In the genomic region with DNA sequence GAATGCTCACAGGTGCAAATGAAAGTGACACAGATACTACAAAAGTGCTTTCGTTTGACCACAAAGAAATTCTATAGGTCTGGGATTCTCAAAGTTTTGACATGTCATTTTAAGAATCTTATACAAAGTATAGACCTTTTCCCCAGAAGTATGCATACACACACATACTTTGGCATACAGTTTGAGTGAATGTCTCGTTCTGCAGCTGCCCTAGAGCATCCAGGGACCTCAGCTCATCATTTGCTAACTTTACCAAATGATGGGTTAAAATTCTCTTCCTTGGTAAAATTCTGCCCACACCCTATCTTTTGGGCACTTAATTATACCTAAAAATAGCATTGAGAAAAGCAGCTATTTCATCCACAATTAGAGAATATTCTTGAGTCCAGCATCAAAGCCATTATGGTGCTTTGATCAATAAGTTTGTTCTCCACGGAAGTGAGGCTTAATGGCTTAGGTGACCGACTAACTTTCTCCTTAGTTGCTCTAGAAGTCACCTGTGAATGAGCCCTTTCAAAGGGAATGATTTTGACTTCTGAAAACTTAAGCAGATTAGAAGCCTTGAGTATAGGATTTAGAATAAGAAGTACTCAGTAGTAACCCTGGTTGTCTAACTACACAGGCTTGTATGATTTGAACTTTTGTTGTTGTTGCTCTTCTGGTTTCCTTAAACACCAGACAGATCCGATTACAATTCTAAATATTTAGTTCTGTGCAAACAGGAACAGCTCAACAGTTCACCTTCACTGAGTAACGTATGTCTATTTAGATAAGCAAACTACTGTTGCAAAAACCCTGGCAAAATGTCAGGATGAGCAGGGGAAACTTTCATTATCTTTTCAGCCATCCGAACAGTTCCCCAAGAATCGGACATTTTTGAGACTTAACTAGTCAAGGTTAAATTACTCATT, we compare ENCODE assay signal across 1 cellular context.
TF ChIP-seq lines count a peak whose summit lies in the region.

No MANE protein-coding gene starts in this region.

TF ChIP-seq in HepG2, 621 proteins besides CTCF, POLR2A, EP300 and RAD21 (continued from another document and continues in another):
- TF ChIP-seq PAXIP1 (CRISPR knock-in tag; conservative IDR thresholded peaks at IDR 0.05) = peak; percentile 94
- TF ChIP-seq KAT8 (CRISPR knock-in tag; IDR thresholded peaks at IDR 0.05) = peak; percentile 68
- TF ChIP-seq ZC3H13 (CRISPR knock-in tag; IDR thresholded peaks at IDR 0.05) = no peak
- TF ChIP-seq KLF16 (CRISPR knock-in tag; IDR thresholded peaks at IDR 0.05) = peak in 1 of 2 experiments; percentile 21; a peak in 1 of 4 replicates
- TF ChIP-seq ZFP62 (CRISPR knock-in tag; IDR thresholded peaks at IDR 0.05) = no peak
- TF ChIP-seq ZNF33B (CRISPR knock-in tag; IDR thresholded peaks at IDR 0.05) = no peak
- TF ChIP-seq ZNF709 (CRISPR knock-in tag; IDR thresholded peaks at IDR 0.05) = no peak
- no peak for TF ChIP-seq FOXC1 (CRISPR knock-in tag; IDR thresholded peaks at IDR 0.05; ENCODE audit: borderline replicate concordance)
- no peak for TF ChIP-seq ZNF350 (CRISPR knock-in tag; IDR thresholded peaks at IDR 0.05; ENCODE audit: borderline replicate concordance, low read depth)
- TF ChIP-seq, protein P1, sequence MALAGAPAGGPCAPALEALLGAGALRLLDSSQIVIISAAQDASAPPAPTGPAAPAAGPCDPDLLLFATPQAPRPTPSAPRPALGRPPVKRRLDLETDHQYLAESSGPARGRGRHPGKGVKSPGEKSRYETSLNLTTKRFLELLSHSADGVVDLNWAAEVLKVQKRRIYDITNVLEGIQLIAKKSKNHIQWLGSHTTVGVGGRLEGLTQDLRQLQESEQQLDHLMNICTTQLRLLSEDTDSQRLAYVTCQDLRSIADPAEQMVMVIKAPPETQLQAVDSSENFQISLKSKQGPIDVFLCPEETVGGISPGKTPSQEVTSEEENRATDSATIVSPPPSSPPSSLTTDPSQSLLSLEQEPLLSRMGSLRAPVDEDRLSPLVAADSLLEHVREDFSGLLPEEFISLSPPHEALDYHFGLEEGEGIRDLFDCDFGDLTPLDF (CRISPR knock-in tag; IDR thresholded peaks at IDR 0.05) = no peak
- TF ChIP-seq PAWR (CRISPR knock-in tag; IDR thresholded peaks at IDR 0.05; ENCODE audit: borderline replicate concordance) = no peak
- no peak for TF ChIP-seq ZNF776 (CRISPR knock-in tag; IDR thresholded peaks at IDR 0.05)
- TF ChIP-seq, protein P2, sequence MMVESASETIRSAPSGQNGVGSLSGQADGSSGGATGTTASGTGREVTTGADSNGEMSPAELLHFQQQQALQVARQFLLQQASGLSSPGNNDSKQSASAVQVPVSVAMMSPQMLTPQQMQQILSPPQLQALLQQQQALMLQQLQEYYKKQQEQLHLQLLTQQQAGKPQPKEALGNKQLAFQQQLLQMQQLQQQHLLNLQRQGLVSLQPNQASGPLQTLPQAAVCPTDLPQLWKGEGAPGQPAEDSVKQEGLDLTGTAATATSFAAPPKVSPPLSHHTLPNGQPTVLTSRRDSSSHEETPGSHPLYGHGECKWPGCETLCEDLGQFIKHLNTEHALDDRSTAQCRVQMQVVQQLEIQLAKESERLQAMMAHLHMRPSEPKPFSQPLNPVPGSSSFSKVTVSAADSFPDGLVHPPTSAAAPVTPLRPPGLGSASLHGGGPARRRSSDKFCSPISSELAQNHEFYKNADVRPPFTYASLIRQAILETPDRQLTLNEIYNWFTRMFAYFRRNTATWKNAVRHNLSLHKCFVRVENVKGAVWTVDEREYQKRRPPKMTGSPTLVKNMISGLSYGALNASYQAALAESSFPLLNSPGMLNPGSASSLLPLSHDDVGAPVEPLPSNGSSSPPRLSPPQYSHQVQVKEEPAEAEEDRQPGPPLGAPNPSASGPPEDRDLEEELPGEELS (CRISPR knock-in tag; IDR thresholded peaks at IDR 0.05) = peak; percentile 94
- TF ChIP-seq ZNF17 (CRISPR knock-in tag; IDR thresholded peaks at IDR 0.05) = no peak
- no peak for TF ChIP-seq ZNF232 (CRISPR knock-in tag; IDR thresholded peaks at IDR 0.05; ENCODE audit: borderline replicate concordance)
- TF ChIP-seq, protein P3, sequence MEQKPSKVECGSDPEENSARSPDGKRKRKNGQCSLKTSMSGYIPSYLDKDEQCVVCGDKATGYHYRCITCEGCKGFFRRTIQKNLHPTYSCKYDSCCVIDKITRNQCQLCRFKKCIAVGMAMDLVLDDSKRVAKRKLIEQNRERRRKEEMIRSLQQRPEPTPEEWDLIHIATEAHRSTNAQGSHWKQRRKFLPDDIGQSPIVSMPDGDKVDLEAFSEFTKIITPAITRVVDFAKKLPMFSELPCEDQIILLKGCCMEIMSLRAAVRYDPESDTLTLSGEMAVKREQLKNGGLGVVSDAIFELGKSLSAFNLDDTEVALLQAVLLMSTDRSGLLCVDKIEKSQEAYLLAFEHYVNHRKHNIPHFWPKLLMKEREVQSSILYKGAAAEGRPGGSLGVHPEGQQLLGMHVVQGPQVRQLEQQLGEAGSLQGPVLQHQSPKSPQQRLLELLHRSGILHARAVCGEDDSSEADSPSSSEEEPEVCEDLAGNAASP (CRISPR knock-in tag; IDR thresholded peaks at IDR 0.05; ENCODE audit: borderline replicate concordance) = peak; percentile 57; the same call in 1 of the 2 replicates
- no peak for TF ChIP-seq ZNF18 (CRISPR knock-in tag; IDR thresholded peaks at IDR 0.05; ENCODE audit: insufficient replicate concordance)
- peak; percentile 77; the same call in 1 of the 2 replicates for TF ChIP-seq DPF2 (CRISPR knock-in tag; IDR thresholded peaks at IDR 0.05; ENCODE audit: borderline replicate concordance, low read depth)
- TF ChIP-seq FOSL2 (CRISPR knock-in tag; IDR thresholded peaks at IDR 0.05) = no peak
- 0 out of 2 replicates have a peak, but pooled peaks have one; percentile 37 for TF ChIP-seq ZNF3 (CRISPR knock-in tag; IDR thresholded peaks at IDR 0.05)
- TF ChIP-seq TAF15 (IDR thresholded peaks at IDR 0.05; ENCODE audit: low read depth, low read length, poor library complexity, severe bottlenecking) = no peak
- TF ChIP-seq, protein P4, sequence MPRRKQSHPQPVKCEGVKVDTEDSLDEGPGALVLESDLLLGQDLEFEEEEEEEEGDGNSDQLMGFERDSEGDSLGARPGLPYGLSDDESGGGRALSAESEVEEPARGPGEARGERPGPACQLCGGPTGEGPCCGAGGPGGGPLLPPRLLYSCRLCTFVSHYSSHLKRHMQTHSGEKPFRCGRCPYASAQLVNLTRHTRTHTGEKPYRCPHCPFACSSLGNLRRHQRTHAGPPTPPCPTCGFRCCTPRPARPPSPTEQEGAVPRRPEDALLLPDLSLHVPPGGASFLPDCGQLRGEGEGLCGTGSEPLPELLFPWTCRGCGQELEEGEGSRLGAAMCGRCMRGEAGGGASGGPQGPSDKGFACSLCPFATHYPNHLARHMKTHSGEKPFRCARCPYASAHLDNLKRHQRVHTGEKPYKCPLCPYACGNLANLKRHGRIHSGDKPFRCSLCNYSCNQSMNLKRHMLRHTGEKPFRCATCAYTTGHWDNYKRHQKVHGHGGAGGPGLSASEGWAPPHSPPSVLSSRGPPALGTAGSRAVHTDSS (CRISPR knock-in tag; conservative IDR thresholded peaks at IDR 0.05) = no peak
- TF ChIP-seq ZNF280D (CRISPR knock-in tag; IDR thresholded peaks at IDR 0.05) = no peak
- TF ChIP-seq ZNF792 (CRISPR knock-in tag; IDR thresholded peaks at IDR 0.05) = 0 out of 2 replicates have a peak, but pooled peaks have one; percentile 31
- no peak for TF ChIP-seq ZNF75D (CRISPR knock-in tag; IDR thresholded peaks at IDR 0.05; ENCODE audit: borderline replicate concordance)
- TF ChIP-seq ZNF496 (CRISPR knock-in tag; IDR thresholded peaks at IDR 0.05; ENCODE audit: insufficient replicate concordance) = no peak
